In the genomic region with DNA sequence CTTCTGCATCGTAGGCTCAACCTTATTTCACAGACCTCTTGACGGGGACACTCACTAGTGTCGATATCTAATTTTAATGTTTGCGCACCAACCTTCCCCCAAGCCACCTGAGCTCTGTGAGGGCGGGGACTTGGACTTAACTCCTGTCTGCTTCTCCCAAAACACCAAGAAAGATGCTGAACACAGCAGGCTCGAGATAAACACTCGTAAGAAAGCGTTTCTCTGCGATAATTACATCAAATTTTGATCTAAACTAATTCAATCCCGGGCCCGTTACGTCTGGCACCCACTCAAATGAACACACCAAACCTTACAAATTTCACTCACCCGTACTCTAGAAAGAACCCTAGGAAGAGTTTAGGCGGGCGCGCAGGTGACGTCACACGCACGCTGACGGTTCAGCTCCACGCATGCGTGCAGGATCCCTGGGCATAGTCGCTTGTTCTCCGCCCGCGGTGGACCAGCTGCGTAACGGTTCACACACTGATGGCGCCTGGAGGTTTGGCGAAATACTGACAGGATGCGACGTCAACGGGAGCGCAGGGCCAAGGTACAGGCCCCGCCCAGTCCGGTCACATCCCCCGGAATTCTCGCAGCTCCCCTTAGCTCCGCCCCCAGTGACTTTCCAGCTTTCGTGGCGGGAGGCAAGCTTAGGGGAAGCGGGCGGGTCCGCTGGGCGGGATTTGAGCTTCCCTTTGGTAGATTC, we compare ENCODE assay signal across 1 cellular context.
A peak's percentile ranks its signal among the peaks of the same experiment; 100 is the strongest.
TF ChIP-seq lines count a peak whose summit lies in the region.

A gene with protein sequence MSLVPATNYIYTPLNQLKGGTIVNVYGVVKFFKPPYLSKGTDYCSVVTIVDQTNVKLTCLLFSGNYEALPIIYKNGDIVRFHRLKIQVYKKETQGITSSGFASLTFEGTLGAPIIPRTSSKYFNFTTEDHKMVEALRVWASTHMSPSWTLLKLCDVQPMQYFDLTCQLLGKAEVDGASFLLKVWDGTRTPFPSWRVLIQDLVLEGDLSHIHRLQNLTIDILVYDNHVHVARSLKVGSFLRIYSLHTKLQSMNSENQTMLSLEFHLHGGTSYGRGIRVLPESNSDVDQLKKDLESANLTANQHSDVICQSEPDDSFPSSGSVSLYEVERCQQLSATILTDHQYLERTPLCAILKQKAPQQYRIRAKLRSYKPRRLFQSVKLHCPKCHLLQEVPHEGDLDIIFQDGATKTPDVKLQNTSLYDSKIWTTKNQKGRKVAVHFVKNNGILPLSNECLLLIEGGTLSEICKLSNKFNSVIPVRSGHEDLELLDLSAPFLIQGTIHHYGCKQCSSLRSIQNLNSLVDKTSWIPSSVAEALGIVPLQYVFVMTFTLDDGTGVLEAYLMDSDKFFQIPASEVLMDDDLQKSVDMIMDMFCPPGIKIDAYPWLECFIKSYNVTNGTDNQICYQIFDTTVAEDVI (minus strand): TSS at position 359 of the 706 bp plus-strand sequence. CDS start 32,652 bp downstream, outside the sequence.

TF ChIP-seq in HepG2, 621 proteins besides CTCF, POLR2A, EP300 and RAD21 (continued from another document and continues in another):
- TF ChIP-seq, protein P1, sequence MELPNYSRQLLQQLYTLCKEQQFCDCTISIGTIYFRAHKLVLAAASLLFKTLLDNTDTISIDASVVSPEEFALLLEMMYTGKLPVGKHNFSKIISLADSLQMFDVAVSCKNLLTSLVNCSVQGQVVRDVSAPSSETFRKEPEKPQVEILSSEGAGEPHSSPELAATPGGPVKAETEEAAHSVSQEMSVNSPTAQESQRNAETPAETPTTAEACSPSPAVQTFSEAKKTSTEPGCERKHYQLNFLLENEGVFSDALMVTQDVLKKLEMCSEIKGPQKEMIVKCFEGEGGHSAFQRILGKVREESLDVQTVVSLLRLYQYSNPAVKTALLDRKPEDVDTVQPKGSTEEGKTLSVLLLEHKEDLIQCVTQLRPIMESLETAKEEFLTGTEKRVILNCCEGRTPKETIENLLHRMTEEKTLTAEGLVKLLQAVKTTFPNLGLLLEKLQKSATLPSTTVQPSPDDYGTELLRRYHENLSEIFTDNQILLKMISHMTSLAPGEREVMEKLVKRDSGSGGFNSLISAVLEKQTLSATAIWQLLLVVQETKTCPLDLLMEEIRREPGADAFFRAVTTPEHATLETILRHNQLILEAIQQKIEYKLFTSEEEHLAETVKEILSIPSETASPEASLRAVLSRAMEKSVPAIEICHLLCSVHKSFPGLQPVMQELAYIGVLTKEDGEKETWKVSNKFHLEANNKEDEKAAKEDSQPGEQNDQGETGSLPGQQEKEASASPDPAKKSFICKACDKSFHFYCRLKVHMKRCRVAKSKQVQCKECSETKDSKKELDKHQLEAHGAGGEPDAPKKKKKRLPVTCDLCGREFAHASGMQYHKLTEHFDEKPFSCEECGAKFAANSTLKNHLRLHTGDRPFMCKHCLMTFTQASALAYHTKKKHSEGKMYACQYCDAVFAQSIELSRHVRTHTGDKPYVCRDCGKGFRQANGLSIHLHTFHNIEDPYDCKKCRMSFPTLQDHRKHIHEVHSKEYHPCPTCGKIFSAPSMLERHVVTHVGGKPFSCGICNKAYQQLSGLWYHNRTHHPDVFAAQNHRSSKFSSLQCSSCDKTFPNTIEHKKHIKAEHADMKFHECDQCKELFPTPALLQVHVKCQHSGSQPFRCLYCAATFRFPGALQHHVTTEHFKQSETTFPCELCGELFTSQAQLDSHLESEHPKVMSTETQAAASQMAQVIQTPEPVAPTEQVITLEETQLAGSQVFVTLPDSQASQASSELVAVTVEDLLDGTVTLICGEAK (IDR thresholded peaks at IDR 0.05): no peak
- TF ChIP-seq, protein P1 (CRISPR knock-in tag; IDR thresholded peaks at IDR 0.05): peak; percentile 36; the same call in 1 of the 2 replicates
- TF ChIP-seq, protein P2, sequence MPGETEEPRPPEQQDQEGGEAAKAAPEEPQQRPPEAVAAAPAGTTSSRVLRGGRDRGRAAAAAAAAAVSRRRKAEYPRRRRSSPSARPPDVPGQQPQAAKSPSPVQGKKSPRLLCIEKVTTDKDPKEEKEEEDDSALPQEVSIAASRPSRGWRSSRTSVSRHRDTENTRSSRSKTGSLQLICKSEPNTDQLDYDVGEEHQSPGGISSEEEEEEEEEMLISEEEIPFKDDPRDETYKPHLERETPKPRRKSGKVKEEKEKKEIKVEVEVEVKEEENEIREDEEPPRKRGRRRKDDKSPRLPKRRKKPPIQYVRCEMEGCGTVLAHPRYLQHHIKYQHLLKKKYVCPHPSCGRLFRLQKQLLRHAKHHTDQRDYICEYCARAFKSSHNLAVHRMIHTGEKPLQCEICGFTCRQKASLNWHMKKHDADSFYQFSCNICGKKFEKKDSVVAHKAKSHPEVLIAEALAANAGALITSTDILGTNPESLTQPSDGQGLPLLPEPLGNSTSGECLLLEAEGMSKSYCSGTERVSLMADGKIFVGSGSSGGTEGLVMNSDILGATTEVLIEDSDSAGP (CRISPR knock-in tag; IDR thresholded peaks at IDR 0.05; ENCODE audit: borderline replicate concordance): peak; percentile 69; the same call in 1 of the 2 replicates
- TF ChIP-seq CCDC6 (CRISPR knock-in tag; IDR thresholded peaks at IDR 0.05) (no peak), KAT7 (CRISPR knock-in tag; IDR thresholded peaks at IDR 0.05; ENCODE audit: borderline replicate concordance) (no peak), ZNF777 (CRISPR knock-in tag; IDR thresholded peaks at IDR 0.05) (no peak), MZF1 (CRISPR knock-in tag; IDR thresholded peaks at IDR 0.05; ENCODE audit: borderline replicate concordance) (no peak), ZNF160 (CRISPR knock-in tag; IDR thresholded peaks at IDR 0.05) (peak; percentile 75; the same call in 1 of the 2 replicates), SALL1 (CRISPR knock-in tag; IDR thresholded peaks at IDR 0.05) (peak; percentile 85), ZNF335 (CRISPR knock-in tag; IDR thresholded peaks at IDR 0.05) (no peak), KDM5B (CRISPR knock-in tag; IDR thresholded peaks at IDR 0.05; ENCODE audit: borderline replicate concordance) (peak; percentile 81; the same call in 1 of the 2 replicates), ZFP36L2 (CRISPR knock-in tag; IDR thresholded peaks at IDR 0.05) (0 out of 2 replicates have a peak, but pooled peaks have one; percentile 52), MTA1 (CRISPR knock-in tag; IDR thresholded peaks at IDR 0.05; ENCODE audit: borderline replicate concordance) (peak; percentile 60; the same call in 1 of the 2 replicates), CHD2 (IDR thresholded peaks at IDR 0.05; ENCODE audit: low read depth, low read length) (no peak; the same call in 1 of the 2 replicates), DMAP1 (CRISPR knock-in tag; IDR thresholded peaks at IDR 0.05) (peak; percentile 48; the same call in 1 of the 2 replicates), BHLHE40 (IDR thresholded peaks at IDR 0.05; ENCODE audit: low read length) (peak; percentile 31; the same call in 1 of the 2 replicates), HDAC1 (CRISPR knock-in tag; IDR thresholded peaks at IDR 0.05) (peak; percentile 68; the same call in 1 of the 2 replicates), ZNF788 (CRISPR knock-in tag; IDR thresholded peaks at IDR 0.05; ENCODE audit: borderline replicate concordance) (peak; percentile 75; the same call in 1 of the 2 replicates), SIN3A (IDR thresholded peaks at IDR 0.05; ENCODE audit: borderline replicate concordance, low read depth, low read length) (peak; percentile 76; the same call in 1 of the 2 replicates), SMAD3 (CRISPR knock-in tag; IDR thresholded peaks at IDR 0.05) (peak; percentile 66; the same call in 1 of the 2 replicates), KLF6 (CRISPR knock-in tag; IDR thresholded peaks at IDR 0.05) (no peak), SSRP1 (CRISPR knock-in tag; IDR thresholded peaks at IDR 0.05) (no peak), FOXA1 (IDR thresholded peaks at IDR 0.05) (no peak), FOXA1 (CRISPR knock-in tag; IDR thresholded peaks at IDR 0.05) (peak; percentile 33; the same call in 1 of the 2 replicates), POGZ (CRISPR knock-in tag; IDR thresholded peaks at IDR 0.05) (peak; percentile 99), ZNF20 (CRISPR knock-in tag; IDR thresholded peaks at IDR 0.05) (no peak), ZFYVE20 (CRISPR knock-in tag; IDR thresholded peaks at IDR 0.05; ENCODE audit: borderline replicate concordance, low read depth) (no peak)
- TF ChIP-seq, protein P3, sequence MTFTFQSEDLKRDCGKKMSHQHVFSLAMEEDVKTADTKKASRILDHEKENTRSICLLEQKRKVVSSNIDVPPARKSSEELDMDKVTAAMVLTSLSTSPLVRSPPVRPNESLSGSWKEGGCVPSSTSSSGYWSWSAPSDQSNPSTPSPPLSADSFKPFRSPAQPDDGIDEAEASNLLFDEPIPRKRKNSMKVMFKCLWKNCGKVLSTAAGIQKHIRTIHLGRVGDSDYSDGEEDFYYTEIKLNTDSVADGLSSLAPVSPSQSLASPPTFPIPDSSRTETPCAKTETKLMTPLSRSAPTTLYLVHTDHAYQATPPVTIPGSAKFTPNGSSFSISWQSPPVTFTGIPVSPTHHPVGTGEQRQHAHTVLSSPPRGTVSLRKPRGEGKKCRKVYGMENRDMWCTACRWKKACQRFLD (CRISPR knock-in tag; IDR thresholded peaks at IDR 0.05; ENCODE audit: borderline replicate concordance): no peak
- TF ChIP-seq, protein P4, sequence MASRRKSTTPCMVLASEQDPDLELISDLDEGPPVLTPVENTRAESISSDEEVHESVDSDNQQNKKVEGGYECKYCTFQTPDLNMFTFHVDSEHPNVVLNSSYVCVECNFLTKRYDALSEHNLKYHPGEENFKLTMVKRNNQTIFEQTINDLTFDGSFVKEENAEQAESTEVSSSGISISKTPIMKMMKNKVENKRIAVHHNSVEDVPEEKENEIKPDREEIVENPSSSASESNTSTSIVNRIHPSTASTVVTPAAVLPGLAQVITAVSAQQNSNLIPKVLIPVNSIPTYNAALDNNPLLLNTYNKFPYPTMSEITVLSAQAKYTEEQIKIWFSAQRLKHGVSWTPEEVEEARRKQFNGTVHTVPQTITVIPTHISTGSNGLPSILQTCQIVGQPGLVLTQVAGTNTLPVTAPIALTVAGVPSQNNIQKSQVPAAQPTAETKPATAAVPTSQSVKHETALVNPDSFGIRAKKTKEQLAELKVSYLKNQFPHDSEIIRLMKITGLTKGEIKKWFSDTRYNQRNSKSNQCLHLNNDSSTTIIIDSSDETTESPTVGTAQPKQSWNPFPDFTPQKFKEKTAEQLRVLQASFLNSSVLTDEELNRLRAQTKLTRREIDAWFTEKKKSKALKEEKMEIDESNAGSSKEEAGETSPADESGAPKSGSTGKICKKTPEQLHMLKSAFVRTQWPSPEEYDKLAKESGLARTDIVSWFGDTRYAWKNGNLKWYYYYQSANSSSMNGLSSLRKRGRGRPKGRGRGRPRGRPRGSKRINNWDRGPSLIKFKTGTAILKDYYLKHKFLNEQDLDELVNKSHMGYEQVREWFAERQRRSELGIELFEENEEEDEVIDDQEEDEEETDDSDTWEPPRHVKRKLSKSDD (CRISPR knock-in tag; IDR thresholded peaks at IDR 0.05; ENCODE audit: low read depth): peak; percentile 100
- TF ChIP-seq, protein P5, sequence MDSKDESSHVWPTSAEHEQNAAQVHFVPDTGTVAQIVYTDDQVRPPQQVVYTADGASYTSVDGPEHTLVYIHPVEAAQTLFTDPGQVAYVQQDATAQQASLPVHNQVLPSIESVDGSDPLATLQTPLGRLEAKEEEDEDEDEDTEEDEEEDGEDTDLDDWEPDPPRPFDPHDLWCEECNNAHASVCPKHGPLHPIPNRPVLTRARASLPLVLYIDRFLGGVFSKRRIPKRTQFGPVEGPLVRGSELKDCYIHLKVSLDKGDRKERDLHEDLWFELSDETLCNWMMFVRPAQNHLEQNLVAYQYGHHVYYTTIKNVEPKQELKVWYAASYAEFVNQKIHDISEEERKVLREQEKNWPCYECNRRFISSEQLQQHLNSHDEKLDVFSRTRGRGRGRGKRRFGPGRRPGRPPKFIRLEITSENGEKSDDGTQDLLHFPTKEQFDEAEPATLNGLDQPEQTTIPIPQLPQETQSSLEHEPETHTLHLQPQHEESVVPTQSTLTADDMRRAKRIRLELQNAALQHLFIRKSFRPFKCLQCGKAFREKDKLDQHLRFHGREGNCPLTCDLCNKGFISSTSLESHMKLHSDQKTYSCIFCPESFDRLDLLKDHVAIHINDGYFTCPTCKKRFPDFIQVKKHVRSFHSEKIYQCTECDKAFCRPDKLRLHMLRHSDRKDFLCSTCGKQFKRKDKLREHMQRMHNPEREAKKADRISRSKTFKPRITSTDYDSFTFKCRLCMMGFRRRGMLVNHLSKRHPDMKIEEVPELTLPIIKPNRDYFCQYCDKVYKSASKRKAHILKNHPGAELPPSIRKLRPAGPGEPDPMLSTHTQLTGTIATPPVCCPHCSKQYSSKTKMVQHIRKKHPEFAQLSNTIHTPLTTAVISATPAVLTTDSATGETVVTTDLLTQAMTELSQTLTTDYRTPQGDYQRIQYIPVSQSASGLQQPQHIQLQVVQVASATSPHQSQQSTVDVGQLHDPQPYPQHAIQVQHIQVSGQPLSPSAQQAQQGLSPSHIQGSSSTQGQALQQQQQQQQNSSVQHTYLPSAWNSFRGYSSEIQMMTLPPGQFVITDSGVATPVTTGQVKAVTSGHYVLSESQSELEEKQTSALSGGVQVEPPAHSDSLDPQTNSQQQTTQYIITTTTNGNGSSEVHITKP (CRISPR knock-in tag; IDR thresholded peaks at IDR 0.05; ENCODE audit: low read depth): peak; percentile 18; the same call in 1 of the 2 replicates
- TF ChIP-seq, protein P6, sequence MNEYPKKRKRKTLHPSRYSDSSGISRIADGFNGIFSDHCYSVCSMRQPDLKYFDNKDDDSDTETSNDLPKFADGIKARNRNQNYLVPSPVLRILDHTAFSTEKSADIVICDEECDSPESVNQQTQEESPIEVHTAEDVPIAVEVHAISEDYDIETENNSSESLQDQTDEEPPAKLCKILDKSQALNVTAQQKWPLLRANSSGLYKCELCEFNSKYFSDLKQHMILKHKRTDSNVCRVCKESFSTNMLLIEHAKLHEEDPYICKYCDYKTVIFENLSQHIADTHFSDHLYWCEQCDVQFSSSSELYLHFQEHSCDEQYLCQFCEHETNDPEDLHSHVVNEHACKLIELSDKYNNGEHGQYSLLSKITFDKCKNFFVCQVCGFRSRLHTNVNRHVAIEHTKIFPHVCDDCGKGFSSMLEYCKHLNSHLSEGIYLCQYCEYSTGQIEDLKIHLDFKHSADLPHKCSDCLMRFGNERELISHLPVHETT (CRISPR knock-in tag; conservative IDR thresholded peaks at IDR 0.05): peak; percentile 64
